In the genomic region with DNA sequence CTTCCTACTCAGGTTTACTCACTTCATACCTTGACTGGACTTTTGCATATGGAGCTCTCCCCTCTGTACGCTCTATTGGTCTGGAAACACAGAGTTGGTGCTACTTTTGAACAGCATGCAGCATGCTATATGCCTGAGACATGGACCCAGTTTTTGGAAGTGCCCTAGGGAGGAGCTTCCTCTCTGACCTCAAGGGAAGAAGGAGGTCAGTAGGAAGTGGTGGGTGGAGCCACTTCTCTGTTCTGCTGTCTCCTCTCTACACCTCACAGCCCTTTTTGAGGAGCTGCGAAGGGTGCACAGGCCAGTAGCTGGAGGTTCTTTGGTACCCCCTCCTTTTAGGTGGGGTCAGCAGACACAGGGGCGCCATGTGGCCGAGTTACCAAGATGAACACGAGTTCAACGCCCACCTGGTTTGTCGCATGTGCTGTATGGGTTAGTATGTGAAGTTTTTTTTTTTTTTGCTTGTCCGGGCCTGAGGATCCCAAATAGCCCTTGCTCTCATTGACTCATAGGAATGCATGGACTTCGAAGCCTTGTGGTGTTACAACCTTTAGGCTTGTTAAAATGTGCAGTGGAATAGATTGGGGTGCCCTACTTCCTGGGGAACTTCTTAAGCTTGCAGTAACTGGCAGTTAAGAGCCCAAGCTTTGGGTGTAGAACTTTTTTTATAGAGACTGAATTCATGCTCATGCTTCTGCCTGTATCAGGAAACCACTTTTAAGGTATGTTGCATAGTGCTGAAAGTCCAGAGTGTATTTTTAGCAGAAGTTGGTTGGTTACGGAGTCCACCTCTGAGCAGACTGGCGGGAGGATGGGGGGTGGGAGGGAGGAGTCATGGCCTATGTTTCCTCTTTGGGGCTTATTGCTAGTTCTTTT, we compare ENCODE assay signal across 1 cellular context.
TF ChIP-seq lines count a peak whose summit lies in the region.

No MANE protein-coding gene starts in this region.

TF ChIP-seq in GM12891, 5 proteins besides CTCF, POLR2A, EP300 and RAD21 (continued from another document):
- TF ChIP-seq POU2F2 (IDR thresholded peaks at IDR 0.05; ENCODE audit: low read depth, low read length): peak; percentile 63; the same call in 1 of the 2 replicates
